In the genomic region with DNA sequence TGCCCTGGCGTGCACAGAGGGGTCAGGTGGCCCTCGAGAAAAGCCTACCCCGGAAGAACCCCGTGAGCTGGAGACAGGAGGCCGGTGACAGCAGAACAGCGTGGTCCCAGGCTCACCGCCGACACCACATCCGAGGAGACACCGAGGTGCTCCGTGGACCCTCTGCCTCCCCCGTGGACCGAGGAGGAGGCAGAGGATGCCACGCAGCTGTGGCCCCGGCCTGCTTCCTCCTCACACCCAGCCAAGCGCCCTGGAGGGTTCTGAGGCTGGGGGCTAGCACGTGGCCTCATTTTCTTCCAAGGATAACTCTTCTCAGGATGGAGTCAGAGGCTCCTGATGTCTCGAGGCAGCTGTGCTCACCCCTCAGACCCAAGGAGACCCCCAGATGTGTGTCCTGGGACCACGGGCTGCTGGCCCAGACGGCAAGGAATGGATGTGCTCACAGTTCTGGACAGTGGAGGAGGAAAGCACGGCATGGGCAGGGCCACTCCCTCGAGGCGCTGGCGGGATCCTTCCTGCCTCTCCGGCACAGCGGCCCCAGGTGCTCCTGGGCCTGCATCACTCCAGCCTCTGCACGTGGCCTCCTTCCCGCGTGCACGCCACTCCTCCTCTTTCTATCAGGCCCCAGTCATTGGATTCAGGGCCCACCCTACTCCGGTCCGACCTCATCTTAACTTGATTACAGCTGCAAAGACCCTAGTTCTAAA, we compare ENCODE assay signal across 21 cellular contexts. TPM values are rescaled to one million over a fixed set of nuclear protein-coding genes. Genes with fewer than 3 reads are reported as not detected.
DNase-seq lines count a peak whose midpoint lies in the region; ATAC-seq and TF ChIP-seq lines count a peak whose summit lies in the region.
"Had no signal": no experiment of that assay in that cellular context is flagged by ENCODE, and none has a peak within 500 bp of the region (broad histone marks: within the 10 kb centered on the region; RNA-seq: fewer than 3 reads in every experiment).

No MANE protein-coding gene starts in this region.

- peak overlapping the region; percentile 74 for H3K4me3 Mint-ChIP-seq in activated naive CD4-positive, alpha-beta T cell treated with anti-CD3 and anti-CD28 coated beads, Interleukin-2, amount 50 U/mL, for 24 hours
- H3K4me3 Mint-ChIP-seq in activated naive CD4-positive, alpha-beta T cell treated with anti-CD3 and anti-CD28 coated beads for 36 hours: no peak overlapping the region
- H3K4me3 Mint-ChIP-seq: activated CD4-positive, alpha-beta memory T cell treated with anti-CD3 and anti-CD28 coated beads for 36 hours; HFFc6 had no signal

- WGBS in body of pancreas, 2 donors: 69 to 78% methylated on average over 4 to 29 of the region's 32 CpGs

- TF ChIP-seq CTCF in body of pancreas (IDR thresholded peaks at IDR 0.05) (no peak), lower lobe of right lung (IDR thresholded peaks at IDR 0.05) (no peak), colonic mucosa (IDR thresholded peaks at IDR 0.05) (no peak)

- CTCF ChIA-PET in activated naive CD4-positive, alpha-beta T cell treated with anti-CD3 and anti-CD28 coated beads for 36 hours (lab: Charles Lee): no interaction called here

- no peaks in the 10 kb centered on the region for H3K9me3 Mint-ChIP-seq in activated naive CD4-positive, alpha-beta T cell treated with anti-CD3 and anti-CD28 coated beads, Interleukin-2, amount 50 U/mL, for 24 hours
- no peaks in the 10 kb centered on the region for H3K9me3 Mint-ChIP-seq in activated naive CD4-positive, alpha-beta T cell treated with anti-CD3 and anti-CD28 coated beads for 36 hours
- H3K9me3 Mint-ChIP-seq: activated CD4-positive, alpha-beta memory T cell treated with anti-CD3 and anti-CD28 coated beads for 36 hours; HFFc6 had no signal

- no peak for TF ChIP-seq POLR2A in body of pancreas (IDR thresholded peaks at IDR 0.05)

- no peak overlapping the region for H3K9ac ChIP-seq in colonic mucosa (ENCODE audit: low read depth in 2 of 2, low read length in 2 of 2)
- H3K9ac ChIP-seq: parathyroid adenoma had no signal

- no peaks in the 10 kb centered on the region for H3K36me3 Mint-ChIP-seq in activated naive CD4-positive, alpha-beta T cell treated with anti-CD3 and anti-CD28 coated beads, Interleukin-2, amount 50 U/mL, for 24 hours
- no peaks in the 10 kb centered on the region for H3K36me3 Mint-ChIP-seq in activated naive CD4-positive, alpha-beta T cell treated with anti-CD3 and anti-CD28 coated beads for 36 hours (ENCODE audit: low read depth)
- H3K36me3 Mint-ChIP-seq: activated CD4-positive, alpha-beta memory T cell treated with anti-CD3 and anti-CD28 coated beads for 36 hours had no signal

- peak overlapping the region; percentile 77 for H3K27ac Mint-ChIP-seq in activated naive CD4-positive, alpha-beta T cell treated with anti-CD3 and anti-CD28 coated beads, Interleukin-2, amount 50 U/mL, for 24 hours
- no peak overlapping the region for H3K27ac Mint-ChIP-seq in activated naive CD4-positive, alpha-beta T cell treated with anti-CD3 and anti-CD28 coated beads for 36 hours
- H3K27ac Mint-ChIP-seq: activated CD4-positive, alpha-beta memory T cell treated with anti-CD3 and anti-CD28 coated beads for 36 hours; HFFc6 had no signal

- no peak for DNase-seq in activated naive CD4-positive, alpha-beta T cell treated with anti-CD3 and anti-CD28 coated beads for 36 hours
- peak; percentile 38 to 62 (median 51) for DNase-seq in body of pancreas
- peak; percentile 44 for DNase-seq in lower lobe of right lung
- no peak for DNase-seq in substantia nigra (lab: John Stamatoyannopoulos, UW)
- no peak for DNase-seq in hypothalamus (lab: John Stamatoyannopoulos, UW)
- DNase-seq in HK-2 (ENCODE audit: unreplicated experiment): no peak
- no peak for DNase-seq in colonic mucosa
- DNase-seq: activated CD4-positive, alpha-beta memory T cell treated with anti-CD3 and anti-CD28 coated beads for 36 hours; activated T-cell treated with anti-CD3 and anti-CD28 coated beads, Interleukin-2, amount 50 U/mL, for 48 hours; EL; HFFc6; NCI-H146; NCI-H446 treated with DMSO at 0.1 percent for 48 hours; small intestine had no signal

- H3K4me1 ChIP-seq in body of pancreas (peaks cover 60% of the 10 kb centered on the region), lower lobe of right lung (peaks cover 20% of the 10 kb centered on the region), colonic mucosa (no peaks in the 10 kb centered on the region)

- H3K36me3 ChIP-seq in body of pancreas (replicated peaks in 1 of 2; ENCODE audit: insufficient read depth in 1 of 2, low read depth in 2 of 2) (no peaks in the 10 kb centered on the region), lower lobe of right lung (no peaks in the 10 kb centered on the region), colonic mucosa (no peaks in the 10 kb centered on the region)
- H3K36me3 ChIP-seq: cardiac muscle cell had no signal

- H3K27ac ChIP-seq in body of pancreas: peak overlapping the region in 2 of 4 donors; percentile 38 to 82
- H3K27ac ChIP-seq in lower lobe of right lung: peak overlapping the region; percentile 78
- peak overlapping the region; percentile 57 for H3K27ac ChIP-seq in substantia nigra (ENCODE audit: low read depth, low read length, poor library complexity, severe bottlenecking)
- H3K27ac ChIP-seq in colonic mucosa: no peak overlapping the region
- H3K27ac ChIP-seq: cardiac muscle cell, parathyroid adenoma had no signal

- no peaks in the 10 kb centered on the region for H3K9me3 ChIP-seq in body of pancreas
- no peaks in the 10 kb centered on the region for H3K9me3 ChIP-seq in lower lobe of right lung
- no peaks in the 10 kb centered on the region for H3K9me3 ChIP-seq in colonic mucosa

- peaks cover 11% of the 10 kb centered on the region for H3K4me1 Mint-ChIP-seq in activated naive CD4-positive, alpha-beta T cell treated with anti-CD3 and anti-CD28 coated beads, Interleukin-2, amount 50 U/mL, for 24 hours
- H3K4me1 Mint-ChIP-seq in activated naive CD4-positive, alpha-beta T cell treated with anti-CD3 and anti-CD28 coated beads for 36 hours (ENCODE audit: low read depth): peaks cover 1% of the 10 kb centered on the region

- H3K4me3 ChIP-seq in body of pancreas: no peak overlapping the region
- peak overlapping the region; percentile 55 for H3K4me3 ChIP-seq in lower lobe of right lung
- no peak overlapping the region for H3K4me3 ChIP-seq in colonic mucosa
- H3K4me3 ChIP-seq: cardiac muscle cell had no signal

- no peaks in the 10 kb centered on the region for H3K27me3 Mint-ChIP-seq in activated naive CD4-positive, alpha-beta T cell treated with anti-CD3 and anti-CD28 coated beads, Interleukin-2, amount 50 U/mL, for 24 hours
- peaks cover 13% of the 10 kb centered on the region for H3K27me3 Mint-ChIP-seq in activated naive CD4-positive, alpha-beta T cell treated with anti-CD3 and anti-CD28 coated beads for 36 hours (ENCODE audit: low read depth)

- intact Hi-C loops in activated naive CD4-positive, alpha-beta T cell treated with anti-CD3 and anti-CD28 coated beads for 36 hours (cut with micrococcal nuclease): no loop called here
- intact Hi-C loops in body of pancreas (cut with DNase I): no loop called here
- intact Hi-C loops in lower lobe of right lung (cut with DNase I): no loop called here
- intact Hi-C loops in colonic mucosa (cut with DNase I): no loop called here

- H3K27me3 ChIP-seq in body of pancreas: no peaks in the 10 kb centered on the region
- H3K27me3 ChIP-seq in lower lobe of right lung (ENCODE audit: low read depth): peaks cover 23% of the 10 kb centered on the region
- peaks cover 18% of the 10 kb centered on the region for H3K27me3 ChIP-seq in colonic mucosa
- H3K27me3 ChIP-seq: cardiac muscle cell had no signal

- no peak for ATAC-seq in body of pancreas
- ATAC-seq in lower lobe of right lung: no peak
- ATAC-seq: left colon had no signal

RNA-seq across cellular contexts. Expression of a gene that starts 4.4 kb away (rescaled TPM):
- total RNA-seq in activated naive CD4-positive, alpha-beta T cell treated with anti-CD3 and anti-CD28 coated beads for 36 hours: not detected
- total RNA-seq in body of pancreas (not detected), lower lobe of right lung (not detected), colonic mucosa (not detected)
- total RNA-seq: A673; activated CD4-positive, alpha-beta memory T cell treated with anti-CD3 and anti-CD28 coated beads for 36 hours; HFFc6; HT1080; left colon; urinary bladder had no signal

RNA-seq across cellular contexts. Expression of a gene that starts 5.1 kb away (rescaled TPM):
- total RNA-seq in activated naive CD4-positive, alpha-beta T cell treated with anti-CD3 and anti-CD28 coated beads for 36 hours: under 1 TPM in 1 of 2 experiments, not detected in 1; 0.32 TPM
- total RNA-seq in body of pancreas (10 to 100 TPM; 29.1 to 42.2 TPM), lower lobe of right lung (64.0 TPM), colonic mucosa (10 to 100 TPM in 1 of 2 donors, 1 to 10 TPM in 1; 9.1 to 13.3 TPM)

Comparison
In these comparisons a context has a peak if more than half of its experiments do, and no peak if none do; other contexts are left out.
1. DNase-seq: peak in body of pancreas (4 of 4) and lower lobe of right lung (single experiment); none in activated naive CD4-positive, alpha-beta T cell treated with anti-CD3 and anti-CD28 coated beads for 36 hours (single experiment), substantia nigra (0 of 49), hypothalamus (0 of 51), HK-2 (single experiment) and colonic mucosa (single experiment).
2. RNA of a gene that starts 5.1 kb away (total RNA-seq): 64.0 TPM in lower lobe of right lung (single experiment), 29.1 to 42.2 TPM in body of pancreas and 9.1 to 13.3 TPM in colonic mucosa; 0.32 TPM in activated naive CD4-positive, alpha-beta T cell treated with anti-CD3 and anti-CD28 coated beads for 36 hours; every median in the first group is over 4 times any median in the second.